In genomic region chr9:136944519-136945332, GRCh38 we compare ENCODE assay signal across 9 cellular contexts.
DNase-seq lines count a peak whose midpoint lies in the region; ATAC-seq, FAIRE-seq and TF ChIP-seq lines count a peak whose summit lies in the region.
"Had no signal": no experiment of that assay in that cellular context is flagged by ENCODE, and none has a peak within 500 bp of the region (broad histone marks: within the 10 kb centered on the region; RNA-seq: fewer than 3 reads in every experiment).

TSS of gene C8G (plus strand) at chr9:136945243. CDS start at chr9:136945321, 78 bp downstream.
A gene with protein sequence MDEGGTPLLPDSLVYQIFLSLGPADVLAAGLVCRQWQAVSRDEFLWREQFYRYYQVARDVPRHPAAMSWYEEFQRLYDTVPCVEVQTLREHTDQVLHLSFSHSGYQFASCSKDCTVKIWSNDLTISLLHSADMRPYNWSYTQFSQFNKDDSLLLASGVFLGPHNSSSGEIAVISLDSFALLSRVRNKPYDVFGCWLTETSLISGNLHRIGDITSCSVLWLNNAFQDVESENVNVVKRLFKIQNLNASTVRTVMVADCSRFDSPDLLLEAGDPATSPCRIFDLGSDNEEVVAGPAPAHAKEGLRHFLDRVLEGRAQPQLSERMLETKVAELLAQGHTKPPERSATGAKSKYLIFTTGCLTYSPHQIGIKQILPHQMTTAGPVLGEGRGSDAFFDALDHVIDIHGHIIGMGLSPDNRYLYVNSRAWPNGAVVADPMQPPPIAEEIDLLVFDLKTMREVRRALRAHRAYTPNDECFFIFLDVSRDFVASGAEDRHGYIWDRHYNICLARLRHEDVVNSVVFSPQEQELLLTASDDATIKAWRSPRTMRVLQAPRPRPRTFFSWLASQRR (minus strand): TSS chr9:136944738. CDS start chr9:136944083, 655 bp downstream.

- ATAC-seq in GM18909 (IDR thresholded peaks at IDR 0.05; ENCODE audit: poor library complexity, unreplicated experiment) (peak; percentile 75), HG03159 (IDR thresholded peaks at IDR 0.05; ENCODE audit: unreplicated experiment) (peak; percentile 74)

- TF ChIP-seq CTCF in AG09319 (IDR thresholded peaks at IDR 0.05; ENCODE audit: low read depth, low read length): peak; percentile 82

- DNase-seq in AG09319 (ENCODE audit: extremely low read depth, low read depth) (peak; percentile 79), NCI-H2227 (lab: John Stamatoyannopoulos, UW; ENCODE audit: unreplicated experiment) (peak; percentile 95)
- DNase-seq in activated CD4-positive, CD25-positive, alpha-beta regulatory T cell (lab: John Stamatoyannopoulos, UW): peak; percentile 88 to 95 (median 92)
- DNase-seq in central memory CD4-positive, alpha-beta T cell: peak; percentile 94
- peak; percentile 90 to 91 for DNase-seq in stimulated activated CD4-positive, alpha-beta T cell treated with anti-CD3 and anti-CD28 coated beads, Interleukin-12 subunit alpha, Interleukin-12 subunit beta, amount 100 ng/mL, for 24 hours (ENCODE audit: low read depth in 2 of 2)

- FAIRE-seq in islet of Langerhans (lab: Jason Lieb, UNC): peak; percentile 51
- FAIRE-seq: TTC549 had no signal

Comparison
In these comparisons a context has a peak if more than half of its experiments do, and no peak if none do; other contexts are left out.
1. Peak in every context shown above with its lines: DNase-seq and ATAC-seq.